Comparison of ENCODE assay signal across 8 cellular contexts in genomic region chr15:83282859-83283812, GRCh38. TPM values are rescaled to one million over a fixed set of nuclear protein-coding genes. Genes with fewer than 3 reads are reported as not detected.
DNase-seq lines count a peak whose midpoint lies in the region; ATAC-seq and TF ChIP-seq lines count a peak whose summit lies in the region.

No MANE protein-coding gene starts in this region.

- peaks cover 29% of the 10 kb centered on the region for H3K79me1 ChIP-seq in trophoblast cell (ENCODE audit: low read length)

- peak; percentile 7; the same call in 1 of the 3 replicates for ATAC-seq in SK-N-SH treated with all-trans-retinoic acid at 6 μM for 48 hours
- no peak for ATAC-seq in activated CD8-positive, alpha-beta memory T cell treated with anti-CD3 and anti-CD28 coated beads, Interleukin-2, amount 10 ng/mL, durations not matched to agents 7 days and 5 days

- H3K4me3 Mint-ChIP-seq in activated CD8-positive, alpha-beta memory T cell treated with anti-CD3 and anti-CD28 coated beads, Interleukin-2, amount 10 ng/mL, durations not matched to agents 7 days and 5 days, result no peak overlapping the region

- no peaks in the 10 kb centered on the region for H3K36me3 Mint-ChIP-seq in activated CD8-positive, alpha-beta memory T cell treated with anti-CD3 and anti-CD28 coated beads, Interleukin-2, amount 10 ng/mL, durations not matched to agents 7 days and 5 days

- H3K79me2 ChIP-seq in trophoblast cell (ENCODE audit: control insufficient read depth, insufficient read depth, low read length, poor library complexity), result peaks cover 18% of the 10 kb centered on the region

- peak overlapping the region; percentile 66 for H3K27ac ChIP-seq in trophoblast cell (ENCODE audit: low read depth, low read length)

- CTCF ChIA-PET in activated CD8-positive, alpha-beta memory T cell treated with anti-CD3 and anti-CD28 coated beads, Interleukin-2, amount 10 ng/mL, durations not matched to agents 7 days and 5 days (lab: Charles Lee), result no interaction called here

- H4K91ac ChIP-seq in trophoblast cell (ENCODE audit: low read depth, low read length), result peak overlapping the region; percentile 94

- H2AK5ac ChIP-seq in trophoblast cell (ENCODE audit: low read length), result peak overlapping the region; percentile 22

- H3K9me3 Mint-ChIP-seq in activated CD8-positive, alpha-beta memory T cell treated with anti-CD3 and anti-CD28 coated beads, Interleukin-2, amount 10 ng/mL, durations not matched to agents 7 days and 5 days (ENCODE audit: low read depth), result no peaks in the 10 kb centered on the region

- peaks cover 9% of the 10 kb centered on the region for H3K4me1 Mint-ChIP-seq in activated CD8-positive, alpha-beta memory T cell treated with anti-CD3 and anti-CD28 coated beads, Interleukin-2, amount 10 ng/mL, durations not matched to agents 7 days and 5 days

- peak overlapping the region; percentile 81 for H2BK12ac ChIP-seq in trophoblast cell (ENCODE audit: low read length)

- DNase-seq in ELF-1 (ENCODE audit: low read depth, low spot score) (peak; percentile 62), foreskin fibroblast (peak in 1 of 2 donors; percentile 65), trophoblast cell (peak; percentile 51 to 77), ureter (ENCODE audit: low spot score) (no peak), MV-4-11 (lab: John Stamatoyannopoulos, UW) (no peak), SHP77 treated with DMSO at 0.1 percent for 48 hours (lab: John Stamatoyannopoulos, UW) (no peak)
- DNase-seq in activated CD8-positive, alpha-beta memory T cell treated with anti-CD3 and anti-CD28 coated beads, Interleukin-2, amount 10 ng/mL, durations not matched to agents 7 days and 5 days, result no peak

- peak overlapping the region; percentile 93 for H3K9ac ChIP-seq in trophoblast cell (ENCODE audit: low read length)

- no peaks in the 10 kb centered on the region for H3K27me3 ChIP-seq in trophoblast cell (ENCODE audit: insufficient read depth, low read length)

- peak overlapping the region; percentile 88 for H2BK120ac ChIP-seq in trophoblast cell (ENCODE audit: insufficient read depth, low read length, poor library complexity)

- H3K27me3 Mint-ChIP-seq in activated CD8-positive, alpha-beta memory T cell treated with anti-CD3 and anti-CD28 coated beads, Interleukin-2, amount 10 ng/mL, durations not matched to agents 7 days and 5 days, result peaks cover 81% of the 10 kb centered on the region

- H4K12ac ChIP-seq in trophoblast cell (ENCODE audit: low read depth, low read length), result peak overlapping the region; percentile 37

- peak overlapping the region; percentile 96 for H3K18ac ChIP-seq in trophoblast cell (ENCODE audit: low read length)

- no CpG with 5 or more reads among the region's 79 CpGs for WGBS in trophoblast cell (ENCODE audit: extremely low coverage, insufficient coverage, insufficient read length)

- H3K14ac ChIP-seq in trophoblast cell (ENCODE audit: low read length), result peak overlapping the region; percentile 92

- peak overlapping the region; percentile 79 for H4K8ac ChIP-seq in trophoblast cell (ENCODE audit: low read depth, low read length)

- H3K23ac ChIP-seq in trophoblast cell (ENCODE audit: low read length), result peak overlapping the region; percentile 29

- H3K4me2 ChIP-seq in trophoblast cell (ENCODE audit: low read length), result peak overlapping the region; percentile 86

- no peak overlapping the region for H3K27ac Mint-ChIP-seq in activated CD8-positive, alpha-beta memory T cell treated with anti-CD3 and anti-CD28 coated beads, Interleukin-2, amount 10 ng/mL, durations not matched to agents 7 days and 5 days

- peak overlapping the region; percentile 52 for H2BK5ac ChIP-seq in trophoblast cell (ENCODE audit: low read depth, low read length, poor library complexity)

- peaks cover 13 to 21% of the 10 kb centered on the region in 2 experiments for H3K4me1 ChIP-seq in trophoblast cell (ENCODE audit: control insufficient read depth in 1 of 2, insufficient read depth in 2 of 2, low read length in 2 of 2)

- TF ChIP-seq CTCF in foreskin fibroblast (IDR thresholded peaks at IDR 0.05; ENCODE audit: low read depth, low read length), result no peak

- peak overlapping the region; percentile 71 for H3K4ac ChIP-seq in trophoblast cell (ENCODE audit: low read depth, low read length)

- no peaks in the 10 kb centered on the region for H3K36me3 ChIP-seq in trophoblast cell (ENCODE audit: control insufficient read depth in 1 of 2, insufficient read depth in 2 of 2, low read length in 2 of 2)

- H3K9me3 ChIP-seq in trophoblast cell (ENCODE audit: insufficient read depth, low read depth, low read length), result no peaks in the 10 kb centered on the region

- peak overlapping the region; percentile 62 to 74 for H3K4me3 ChIP-seq in foreskin fibroblast (ENCODE audit: low read depth in 1 of 2, low read length in 2 of 2)
- peak overlapping the region; percentile 87 for H3K4me3 ChIP-seq in trophoblast cell (ENCODE audit: low read depth, low read length)

- H2AFZ ChIP-seq in trophoblast cell (ENCODE audit: insufficient read depth, low read length, poor library complexity), result peak overlapping the region; percentile 82

TF ChIP-seq in SK-N-SH treated with all-trans-retinoic acid at 6 μM for 48 hours, 23 proteins besides CTCF, POLR2A, EP300 and RAD21:
- TF ChIP-seq POU6F1 (CRISPR knock-in tag; IDR thresholded peaks at IDR 0.05; ENCODE audit: borderline replicate concordance, low read depth), result no peak
- TF ChIP-seq CREB5 (CRISPR knock-in tag; IDR thresholded peaks at IDR 0.05; ENCODE audit: low read depth), result no peak
- TF ChIP-seq SNAI2 (CRISPR knock-in tag; IDR thresholded peaks at IDR 0.05), result no peak
- no peak for TF ChIP-seq PPARA (CRISPR knock-in tag; IDR thresholded peaks at IDR 0.05; ENCODE audit: borderline replicate concordance)

RNA-seq across cellular contexts. Expression of gene BNC1, which starts 1.3 kb away (rescaled TPM):
- 8.1 and 8.4 TPM in 2 replicates for polyA plus RNA-seq in trophoblast cell (2013)
- total RNA-seq in ureter, result 1.1 TPM
- total RNA-seq in activated CD8-positive, alpha-beta memory T cell treated with anti-CD3 and anti-CD28 coated beads, Interleukin-2, amount 10 ng/mL, durations not matched to agents 7 days and 5 days, result not detected

Comparison
In these comparisons a context has a peak if more than half of its experiments do, and no peak if none do; other contexts are left out.
1. DNase-seq: peak in ELF-1 (single experiment) and trophoblast cell (2 of 2); none in ureter (single experiment), MV-4-11 (single experiment), SHP77 treated with DMSO at 0.1 percent for 48 hours (single experiment) and activated CD8-positive, alpha-beta memory T cell treated with anti-CD3 and anti-CD28 coated beads, Interleukin-2, amount 10 ng/mL, durations not matched to agents 7 days and 5 days (single experiment).